Comparison of ENCODE assay signal across 1 cellular context in the genomic region with DNA sequence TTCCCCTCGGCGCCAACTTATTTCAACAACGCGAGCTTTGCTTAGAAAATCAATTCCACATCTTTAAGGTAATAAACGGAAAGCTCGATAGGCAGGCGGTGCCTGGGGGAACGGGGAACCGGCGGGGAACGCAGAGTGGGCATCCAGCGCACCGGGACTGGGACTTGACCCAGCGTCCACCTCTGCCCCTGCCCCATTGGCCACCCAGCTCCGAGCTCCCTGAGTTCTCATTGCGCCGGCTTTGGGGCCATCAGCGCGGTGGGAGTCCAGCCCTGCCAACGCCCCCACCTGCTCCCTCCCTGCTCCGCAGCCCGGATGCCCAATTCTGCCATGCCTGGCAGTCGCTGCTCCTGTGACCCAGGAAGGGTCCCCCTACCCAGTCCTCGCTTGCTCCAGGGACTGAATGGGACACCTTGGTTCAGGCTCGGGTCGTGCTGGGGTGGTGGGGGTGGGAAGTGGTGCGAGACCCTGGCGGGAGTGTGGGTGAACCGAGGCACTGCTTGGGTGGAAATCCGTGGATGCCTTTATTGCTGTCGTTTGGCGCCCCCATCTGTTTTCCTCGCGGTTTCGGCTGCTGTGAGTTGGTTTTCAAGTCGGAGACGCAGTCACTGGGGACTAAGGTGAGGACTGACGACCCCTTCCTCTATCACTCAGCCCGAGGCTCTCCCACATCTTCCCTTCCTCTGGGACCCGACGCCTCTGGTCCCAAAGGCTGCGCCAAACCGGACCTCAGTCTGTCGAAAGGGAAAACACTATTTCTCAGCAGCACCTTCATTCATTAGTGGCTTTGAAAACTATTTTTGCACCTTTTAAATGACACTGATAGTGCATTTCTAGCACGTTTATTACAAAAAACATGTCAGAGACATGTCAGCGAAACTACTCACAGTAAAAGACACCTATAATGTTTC.
TF ChIP-seq lines count a peak whose summit lies in the region.

No MANE protein-coding gene starts in this region.

TF ChIP-seq in HepG2, 621 proteins besides CTCF, POLR2A, EP300 and RAD21 (continues in another document):
- TF ChIP-seq RBM22 (optimal IDR thresholded peaks at IDR 0.05; ENCODE audit: low read length) (no peak), ZKSCAN5 (CRISPR knock-in tag; IDR thresholded peaks at IDR 0.05) (no peak), TBL1XR1 (IDR thresholded peaks at IDR 0.05; ENCODE audit: borderline replicate concordance, low read length, partially characterized antibody) (no peak), SNRNP70 (IDR thresholded peaks at IDR 0.05; ENCODE audit: low read depth, low read length) (no peak), MIXL1 (CRISPR knock-in tag; IDR thresholded peaks at IDR 0.05) (no peak), HNF4G (IDR thresholded peaks at IDR 0.05; ENCODE audit: borderline replicate concordance, low read depth, low read length) (no peak), HNF4G (CRISPR knock-in tag; IDR thresholded peaks at IDR 0.05; ENCODE audit: borderline replicate concordance, low read depth) (no peak), THAP11 (CRISPR knock-in tag; IDR thresholded peaks at IDR 0.05) (no peak), ZNF562 (CRISPR knock-in tag; IDR thresholded peaks at IDR 0.05; ENCODE audit: borderline replicate concordance) (no peak), SPEN (CRISPR knock-in tag; IDR thresholded peaks at IDR 0.05; ENCODE audit: low read depth) (peak; percentile 58; the same call in 1 of the 2 replicates), ZNF33A (CRISPR knock-in tag; IDR thresholded peaks at IDR 0.05; ENCODE audit: borderline replicate concordance) (no peak), MZF1 (CRISPR knock-in tag; IDR thresholded peaks at IDR 0.05; ENCODE audit: borderline replicate concordance) (0 out of 2 replicates have a peak, but pooled peaks have one; percentile 34), HOXD1 (CRISPR knock-in tag; IDR thresholded peaks at IDR 0.05) (no peak), HNRNPLL (IDR thresholded peaks at IDR 0.05; ENCODE audit: low read depth, low read length, poor library complexity, severe bottlenecking) (peak; percentile 27), RARG (CRISPR knock-in tag; IDR thresholded peaks at IDR 0.05; ENCODE audit: low read depth) (no peak), ELF1 (CRISPR knock-in tag; IDR thresholded peaks at IDR 0.05) (no peak), REL (CRISPR knock-in tag; conservative IDR thresholded peaks at IDR 0.05) (0 out of 2 replicates have a peak, but pooled peaks have one; percentile 32), ZNF451 (CRISPR knock-in tag; IDR thresholded peaks at IDR 0.05) (no peak), JUNB (CRISPR knock-in tag; IDR thresholded peaks at IDR 0.05; ENCODE audit: borderline replicate concordance) (0 out of 2 replicates have a peak, but pooled peaks have one; percentile 23), ZNF510 (CRISPR knock-in tag; IDR thresholded peaks at IDR 0.05; ENCODE audit: low read depth) (no peak), NRL (CRISPR knock-in tag; IDR thresholded peaks at IDR 0.05; ENCODE audit: borderline replicate concordance) (0 out of 2 replicates have a peak, but pooled peaks have one; percentile 43), XRCC5 (optimal IDR thresholded peaks at IDR 0.05; ENCODE audit: low read length) (peak; percentile 70), SMYD3 (CRISPR knock-in tag; IDR thresholded peaks at IDR 0.05) (no peak), SMAD1 (CRISPR knock-in tag; IDR thresholded peaks at IDR 0.05; ENCODE audit: borderline replicate concordance, low read depth) (no peak), ZNF207 (IDR thresholded peaks at IDR 0.05; ENCODE audit: borderline replicate concordance) (no peak), HES4 (CRISPR knock-in tag; IDR thresholded peaks at IDR 0.05; ENCODE audit: borderline replicate concordance) (0 out of 2 replicates have a peak, but pooled peaks have one; percentile 15), EZH2 (conservative IDR thresholded peaks at IDR 0.05; ENCODE audit: low read depth, low read length) (peak; percentile 88), HMG20A (CRISPR knock-in tag; IDR thresholded peaks at IDR 0.05; ENCODE audit: borderline replicate concordance) (no peak), ZNF619 (CRISPR knock-in tag; IDR thresholded peaks at IDR 0.05) (no peak), HOXA9 (CRISPR knock-in tag; IDR thresholded peaks at IDR 0.05; ENCODE audit: borderline replicate concordance) (0 out of 2 replicates have a peak, but pooled peaks have one; percentile 36)
- TF ChIP-seq, protein P1, sequence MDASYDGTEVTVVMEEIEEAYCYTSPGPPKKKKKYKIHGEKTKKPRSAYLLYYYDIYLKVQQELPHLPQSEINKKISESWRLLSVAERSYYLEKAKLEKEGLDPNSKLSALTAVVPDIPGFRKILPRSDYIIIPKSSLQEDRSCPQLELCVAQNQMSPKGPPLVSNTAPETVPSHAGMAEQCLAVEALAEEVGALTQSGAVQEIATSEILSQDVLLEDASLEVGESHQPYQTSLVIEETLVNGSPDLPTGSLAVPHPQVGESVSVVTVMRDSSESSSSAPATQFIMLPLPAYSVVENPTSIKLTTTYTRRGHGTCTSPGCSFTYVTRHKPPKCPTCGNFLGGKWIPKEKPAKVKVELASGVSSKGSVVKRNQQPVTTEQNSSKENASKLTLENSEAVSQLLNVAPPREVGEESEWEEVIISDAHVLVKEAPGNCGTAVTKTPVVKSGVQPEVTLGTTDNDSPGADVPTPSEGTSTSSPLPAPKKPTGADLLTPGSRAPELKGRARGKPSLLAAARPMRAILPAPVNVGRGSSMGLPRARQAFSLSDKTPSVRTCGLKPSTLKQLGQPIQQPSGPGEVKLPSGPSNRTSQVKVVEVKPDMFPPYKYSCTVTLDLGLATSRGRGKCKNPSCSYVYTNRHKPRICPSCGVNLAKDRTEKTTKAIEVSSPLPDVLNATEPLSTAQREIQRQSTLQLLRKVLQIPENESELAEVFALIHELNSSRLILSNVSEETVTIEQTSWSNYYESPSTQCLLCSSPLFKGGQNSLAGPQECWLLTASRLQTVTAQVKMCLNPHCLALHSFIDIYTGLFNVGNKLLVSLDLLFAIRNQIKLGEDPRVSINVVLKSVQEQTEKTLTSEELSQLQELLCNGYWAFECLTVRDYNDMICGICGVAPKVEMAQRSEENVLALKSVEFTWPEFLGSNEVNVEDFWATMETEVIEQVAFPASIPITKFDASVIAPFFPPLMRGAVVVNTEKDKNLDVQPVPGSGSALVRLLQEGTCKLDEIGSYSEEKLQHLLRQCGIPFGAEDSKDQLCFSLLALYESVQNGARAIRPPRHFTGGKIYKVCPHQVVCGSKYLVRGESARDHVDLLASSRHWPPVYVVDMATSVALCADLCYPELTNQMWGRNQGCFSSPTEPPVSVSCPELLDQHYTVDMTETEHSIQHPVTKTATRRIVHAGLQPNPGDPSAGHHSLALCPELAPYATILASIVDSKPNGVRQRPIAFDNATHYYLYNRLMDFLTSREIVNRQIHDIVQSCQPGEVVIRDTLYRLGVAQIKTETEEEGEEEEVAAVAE (CRISPR knock-in tag; IDR thresholded peaks at IDR 0.05; ENCODE audit: borderline replicate concordance): no peak
- TF ChIP-seq, protein P2, sequence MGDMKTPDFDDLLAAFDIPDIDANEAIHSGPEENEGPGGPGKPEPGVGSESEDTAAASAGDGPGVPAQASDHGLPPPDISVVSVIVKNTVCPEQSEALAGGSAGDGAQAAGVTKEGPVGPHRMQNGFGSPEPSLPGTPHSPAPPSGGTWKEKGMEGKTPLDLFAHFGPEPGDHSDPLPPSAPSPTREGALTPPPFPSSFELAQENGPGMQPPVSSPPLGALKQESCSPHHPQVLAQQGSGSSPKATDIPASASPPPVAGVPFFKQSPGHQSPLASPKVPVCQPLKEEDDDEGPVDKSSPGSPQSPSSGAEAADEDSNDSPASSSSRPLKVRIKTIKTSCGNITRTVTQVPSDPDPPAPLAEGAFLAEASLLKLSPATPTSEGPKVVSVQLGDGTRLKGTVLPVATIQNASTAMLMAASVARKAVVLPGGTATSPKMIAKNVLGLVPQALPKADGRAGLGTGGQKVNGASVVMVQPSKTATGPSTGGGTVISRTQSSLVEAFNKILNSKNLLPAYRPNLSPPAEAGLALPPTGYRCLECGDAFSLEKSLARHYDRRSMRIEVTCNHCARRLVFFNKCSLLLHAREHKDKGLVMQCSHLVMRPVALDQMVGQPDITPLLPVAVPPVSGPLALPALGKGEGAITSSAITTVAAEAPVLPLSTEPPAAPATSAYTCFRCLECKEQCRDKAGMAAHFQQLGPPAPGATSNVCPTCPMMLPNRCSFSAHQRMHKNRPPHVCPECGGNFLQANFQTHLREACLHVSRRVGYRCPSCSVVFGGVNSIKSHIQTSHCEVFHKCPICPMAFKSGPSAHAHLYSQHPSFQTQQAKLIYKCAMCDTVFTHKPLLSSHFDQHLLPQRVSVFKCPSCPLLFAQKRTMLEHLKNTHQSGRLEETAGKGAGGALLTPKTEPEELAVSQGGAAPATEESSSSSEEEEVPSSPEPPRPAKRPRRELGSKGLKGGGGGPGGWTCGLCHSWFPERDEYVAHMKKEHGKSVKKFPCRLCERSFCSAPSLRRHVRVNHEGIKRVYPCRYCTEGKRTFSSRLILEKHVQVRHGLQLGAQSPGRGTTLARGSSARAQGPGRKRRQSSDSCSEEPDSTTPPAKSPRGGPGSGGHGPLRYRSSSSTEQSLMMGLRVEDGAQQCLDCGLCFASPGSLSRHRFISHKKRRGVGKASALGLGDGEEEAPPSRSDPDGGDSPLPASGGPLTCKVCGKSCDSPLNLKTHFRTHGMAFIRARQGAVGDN (CRISPR knock-in tag; IDR thresholded peaks at IDR 0.05): peak; percentile 44; the same call in 1 of the 2 replicates
- TF ChIP-seq, protein P3, sequence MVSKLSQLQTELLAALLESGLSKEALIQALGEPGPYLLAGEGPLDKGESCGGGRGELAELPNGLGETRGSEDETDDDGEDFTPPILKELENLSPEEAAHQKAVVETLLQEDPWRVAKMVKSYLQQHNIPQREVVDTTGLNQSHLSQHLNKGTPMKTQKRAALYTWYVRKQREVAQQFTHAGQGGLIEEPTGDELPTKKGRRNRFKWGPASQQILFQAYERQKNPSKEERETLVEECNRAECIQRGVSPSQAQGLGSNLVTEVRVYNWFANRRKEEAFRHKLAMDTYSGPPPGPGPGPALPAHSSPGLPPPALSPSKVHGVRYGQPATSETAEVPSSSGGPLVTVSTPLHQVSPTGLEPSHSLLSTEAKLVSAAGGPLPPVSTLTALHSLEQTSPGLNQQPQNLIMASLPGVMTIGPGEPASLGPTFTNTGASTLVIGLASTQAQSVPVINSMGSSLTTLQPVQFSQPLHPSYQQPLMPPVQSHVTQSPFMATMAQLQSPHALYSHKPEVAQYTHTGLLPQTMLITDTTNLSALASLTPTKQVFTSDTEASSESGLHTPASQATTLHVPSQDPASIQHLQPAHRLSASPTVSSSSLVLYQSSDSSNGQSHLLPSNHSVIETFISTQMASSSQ (IDR thresholded peaks at IDR 0.05; ENCODE audit: low read depth): no peak
- TF ChIP-seq, protein P3 (CRISPR knock-in tag; IDR thresholded peaks at IDR 0.05; ENCODE audit: borderline replicate concordance): no peak
- TF ChIP-seq, protein P4, sequence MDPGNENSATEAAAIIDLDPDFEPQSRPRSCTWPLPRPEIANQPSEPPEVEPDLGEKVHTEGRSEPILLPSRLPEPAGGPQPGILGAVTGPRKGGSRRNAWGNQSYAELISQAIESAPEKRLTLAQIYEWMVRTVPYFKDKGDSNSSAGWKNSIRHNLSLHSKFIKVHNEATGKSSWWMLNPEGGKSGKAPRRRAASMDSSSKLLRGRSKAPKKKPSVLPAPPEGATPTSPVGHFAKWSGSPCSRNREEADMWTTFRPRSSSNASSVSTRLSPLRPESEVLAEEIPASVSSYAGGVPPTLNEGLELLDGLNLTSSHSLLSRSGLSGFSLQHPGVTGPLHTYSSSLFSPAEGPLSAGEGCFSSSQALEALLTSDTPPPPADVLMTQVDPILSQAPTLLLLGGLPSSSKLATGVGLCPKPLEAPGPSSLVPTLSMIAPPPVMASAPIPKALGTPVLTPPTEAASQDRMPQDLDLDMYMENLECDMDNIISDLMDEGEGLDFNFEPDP (CRISPR knock-in tag; conservative IDR thresholded peaks at IDR 0.05): no peak
- TF ChIP-seq, protein P5, sequence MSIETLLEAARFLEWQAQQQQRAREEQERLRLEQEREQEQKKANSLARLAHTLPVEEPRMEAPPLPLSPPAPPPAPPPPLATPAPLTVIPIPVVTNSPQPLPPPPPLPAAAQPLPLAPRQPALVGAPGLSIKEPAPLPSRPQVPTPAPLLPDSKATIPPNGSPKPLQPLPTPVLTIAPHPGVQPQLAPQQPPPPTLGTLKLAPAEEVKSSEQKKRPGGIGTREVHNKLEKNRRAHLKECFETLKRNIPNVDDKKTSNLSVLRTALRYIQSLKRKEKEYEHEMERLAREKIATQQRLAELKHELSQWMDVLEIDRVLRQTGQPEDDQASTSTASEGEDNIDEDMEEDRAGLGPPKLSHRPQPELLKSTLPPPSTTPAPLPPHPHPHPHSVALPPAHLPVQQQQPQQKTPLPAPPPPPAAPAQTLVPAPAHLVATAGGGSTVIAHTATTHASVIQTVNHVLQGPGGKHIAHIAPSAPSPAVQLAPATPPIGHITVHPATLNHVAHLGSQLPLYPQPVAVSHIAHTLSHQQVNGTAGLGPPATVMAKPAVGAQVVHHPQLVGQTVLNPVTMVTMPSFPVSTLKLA (IDR thresholded peaks at IDR 0.05): no peak
- TF ChIP-seq, protein P6, sequence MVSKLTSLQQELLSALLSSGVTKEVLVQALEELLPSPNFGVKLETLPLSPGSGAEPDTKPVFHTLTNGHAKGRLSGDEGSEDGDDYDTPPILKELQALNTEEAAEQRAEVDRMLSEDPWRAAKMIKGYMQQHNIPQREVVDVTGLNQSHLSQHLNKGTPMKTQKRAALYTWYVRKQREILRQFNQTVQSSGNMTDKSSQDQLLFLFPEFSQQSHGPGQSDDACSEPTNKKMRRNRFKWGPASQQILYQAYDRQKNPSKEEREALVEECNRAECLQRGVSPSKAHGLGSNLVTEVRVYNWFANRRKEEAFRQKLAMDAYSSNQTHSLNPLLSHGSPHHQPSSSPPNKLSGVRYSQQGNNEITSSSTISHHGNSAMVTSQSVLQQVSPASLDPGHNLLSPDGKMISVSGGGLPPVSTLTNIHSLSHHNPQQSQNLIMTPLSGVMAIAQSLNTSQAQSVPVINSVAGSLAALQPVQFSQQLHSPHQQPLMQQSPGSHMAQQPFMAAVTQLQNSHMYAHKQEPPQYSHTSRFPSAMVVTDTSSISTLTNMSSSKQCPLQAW (CRISPR knock-in tag; IDR thresholded peaks at IDR 0.05): peak; percentile 46; the same call in 1 of the 2 replicates
